ENCODE assay signal across 9 cellular contexts in genomic region chr3:58422756-58423324, GRCh38. TPM values are rescaled to one million over a fixed set of nuclear protein-coding genes. Genes with fewer than 3 reads are reported as not detected.
DNase-seq lines count a peak whose midpoint lies in the region; ATAC-seq, FAIRE-seq and TF ChIP-seq lines count a peak whose summit lies in the region.
"Had no signal": no experiment of that assay in that cellular context is flagged by ENCODE, and none has a peak within 500 bp of the region (broad histone marks: within the 10 kb centered on the region; RNA-seq: fewer than 3 reads in every experiment).

No MANE protein-coding gene starts in this region.

- peaks cover 1% of the 10 kb centered on the region for H3K4me1 Mint-ChIP-seq in activated naive CD8-positive, alpha-beta T cell treated with anti-CD3 and anti-CD28 coated beads, Interleukin-2, amount 10 ng/mL, durations not matched to agents 7 days and 5 days

- H3K4me3 ChIP-seq in cardiac muscle cell: no peak overlapping the region
- no peak overlapping the region for H3K4me3 ChIP-seq in kidney (ENCODE audit: low read length in 2 of 2)
- no peak overlapping the region for H3K4me3 ChIP-seq in vagina

- H3K27me3 ChIP-seq in cardiac muscle cell (no peaks in the 10 kb centered on the region), vagina (no peaks in the 10 kb centered on the region)

- peaks cover 27% of the 10 kb centered on the region for H3K36me3 ChIP-seq in cardiac muscle cell
- H3K36me3 ChIP-seq in kidney (ENCODE audit: control insufficient read depth in 1 of 2, insufficient read depth in 2 of 2, low read length in 2 of 2): peaks cover 17 to 35% of the 10 kb centered on the region in 2 donors
- H3K36me3 ChIP-seq in vagina: peaks cover 0 to 60% of the 10 kb centered on the region in 2 donors

- peaks cover 10% of the 10 kb centered on the region for H3K36me3 Mint-ChIP-seq in activated naive CD8-positive, alpha-beta T cell treated with anti-CD3 and anti-CD28 coated beads, Interleukin-2, amount 10 ng/mL, durations not matched to agents 7 days and 5 days

- TF ChIP-seq POLR2A in vagina (IDR thresholded peaks at IDR 0.05): no peak

- H3K9me3 ChIP-seq in cardiac muscle cell (ENCODE audit: low read depth) (no peaks in the 10 kb centered on the region), kidney (ENCODE audit: control insufficient read depth in 1 of 2, low read length in 2 of 2) (no peaks in the 10 kb centered on the region), vagina (no peaks in the 10 kb centered on the region)

- POLR2A ChIA-PET in activated naive CD8-positive, alpha-beta T cell treated with anti-CD3 and anti-CD28 coated beads, Interleukin-2, amount 10 ng/mL, durations not matched to agents 7 days and 5 days (lab: Charles Lee): no interaction called here

- no peak for FAIRE-seq in kidney (lab: Jason Lieb, UNC)

- intact Hi-C loops in Right ventricle myocardium inferior (cut with DNase I) (no loop called here), kidney (cut with DNase I) (no loop called here), vagina (cut with DNase I) (no loop called here)

- peak; percentile 52 to 87 for DNase-seq in cardiac muscle cell (ENCODE audit: low read depth in 1 of 2, low spot score in 1 of 2)
- DNase-seq in Right ventricle myocardium inferior (ENCODE audit: missing footprints): no peak
- DNase-seq in activated naive CD8-positive, alpha-beta T cell treated with anti-CD3 and anti-CD28 coated beads, Interleukin-2, amount 10 ng/mL, durations not matched to agents 7 days and 5 days: no peak
- DNase-seq in kidney: no peak
- no peak for DNase-seq in vagina (ENCODE audit: extremely low spot score in 2 of 2)
- no peak for DNase-seq in NCI-H446 treated with DMSO at 0.1 percent for 48 hours (lab: John Stamatoyannopoulos, UW)
- DNase-seq in stimulated activated naive CD4-positive, alpha-beta T cell (lab: John Stamatoyannopoulos, UW): no peak
- DNase-seq in NCI-H2171 (lab: John Stamatoyannopoulos, UW): no peak
- DNase-seq: activated naive CD4-positive, alpha-beta T cell had no signal

- H3K4me1 ChIP-seq in cardiac muscle cell (ENCODE audit: low read depth): peaks cover 23% of the 10 kb centered on the region
- peaks cover 0 to 2% of the 10 kb centered on the region in 2 donors for H3K4me1 ChIP-seq in kidney (ENCODE audit: control insufficient read depth in 1 of 2, insufficient read depth in 1 of 2, low read depth in 1 of 2, low read length in 2 of 2)
- peaks cover 16% of the 10 kb centered on the region for H3K4me1 ChIP-seq in vagina

- TF ChIP-seq CTCF in cardiac muscle cell (IDR thresholded peaks at IDR 0.05; ENCODE audit: low read depth, low read length) (peak; percentile 38), kidney (IDR thresholded peaks at IDR 0.05; ENCODE audit: borderline replicate concordance, extremely low read depth, insufficient read depth) (peak; percentile 27), vagina (IDR thresholded peaks at IDR 0.05) (no peak)

- H3K27me3 Mint-ChIP-seq in activated naive CD8-positive, alpha-beta T cell treated with anti-CD3 and anti-CD28 coated beads, Interleukin-2, amount 10 ng/mL, durations not matched to agents 7 days and 5 days: no peaks in the 10 kb centered on the region

- no peak for ATAC-seq in Right ventricle myocardium inferior
- ATAC-seq in activated naive CD8-positive, alpha-beta T cell treated with anti-CD3 and anti-CD28 coated beads, Interleukin-2, amount 10 ng/mL, durations not matched to agents 7 days and 5 days (ENCODE audit: low read depth): no peak

- no peaks in the 10 kb centered on the region for H3K9me3 Mint-ChIP-seq in activated naive CD8-positive, alpha-beta T cell treated with anti-CD3 and anti-CD28 coated beads, Interleukin-2, amount 10 ng/mL, durations not matched to agents 7 days and 5 days

- H3K9ac ChIP-seq in kidney (ENCODE audit: low read length in 2 of 2): no peak overlapping the region

- no peak overlapping the region for H3K4me3 Mint-ChIP-seq in activated naive CD8-positive, alpha-beta T cell treated with anti-CD3 and anti-CD28 coated beads, Interleukin-2, amount 10 ng/mL, durations not matched to agents 7 days and 5 days

- peak overlapping the region; percentile 44 for H3K27ac Mint-ChIP-seq in activated naive CD8-positive, alpha-beta T cell treated with anti-CD3 and anti-CD28 coated beads, Interleukin-2, amount 10 ng/mL, durations not matched to agents 7 days and 5 days

- H3K27ac ChIP-seq in cardiac muscle cell (peak overlapping the region; percentile 93), kidney (ENCODE audit: low read depth in 2 of 2, low read length in 2 of 2) (peak overlapping the region in 1 of 2 donors; percentile 44), vagina (peak overlapping the region; percentile 22)

RNA-seq across cellular contexts. Expression of gene PDHB, which starts 10.8 kb away (rescaled TPM):
- total RNA-seq in cardiac muscle cell (260 and 584 TPM in 2 replicates), Right ventricle myocardium inferior (206 TPM), kidney (71.7 TPM), vagina (76.1 TPM)
- polyA plus RNA-seq in cardiac muscle cell (247 and 266 TPM in 2 replicates), kidney (ENCODE audit: insufficient read depth, low read depth, low replicate concordance) (138 TPM)
- 10 to 100 TPM; 47.8 to 51.2 TPM for total RNA-seq in activated naive CD8-positive, alpha-beta T cell treated with anti-CD3 and anti-CD28 coated beads, Interleukin-2, amount 10 ng/mL, durations not matched to agents 7 days and 5 days

Comparison
In these comparisons a context has a peak if more than half of its experiments do, and no peak if none do; other contexts are left out.
1. DNase-seq: peak in cardiac muscle cell (2 of 2); none in Right ventricle myocardium inferior (single experiment), activated naive CD8-positive, alpha-beta T cell treated with anti-CD3 and anti-CD28 coated beads, Interleukin-2, amount 10 ng/mL, durations not matched to agents 7 days and 5 days (single experiment), kidney (single experiment), vagina (0 of 2), NCI-H446 treated with DMSO at 0.1 percent for 48 hours (single experiment), stimulated activated naive CD4-positive, alpha-beta T cell (0 of 6) and NCI-H2171 (single experiment).
2. CTCF ChIP-seq: peak in cardiac muscle cell (single experiment) and kidney (single experiment); none in vagina (0 of 3).